Comparison of ENCODE assay signal across 9 cellular contexts in the genomic region with DNA sequence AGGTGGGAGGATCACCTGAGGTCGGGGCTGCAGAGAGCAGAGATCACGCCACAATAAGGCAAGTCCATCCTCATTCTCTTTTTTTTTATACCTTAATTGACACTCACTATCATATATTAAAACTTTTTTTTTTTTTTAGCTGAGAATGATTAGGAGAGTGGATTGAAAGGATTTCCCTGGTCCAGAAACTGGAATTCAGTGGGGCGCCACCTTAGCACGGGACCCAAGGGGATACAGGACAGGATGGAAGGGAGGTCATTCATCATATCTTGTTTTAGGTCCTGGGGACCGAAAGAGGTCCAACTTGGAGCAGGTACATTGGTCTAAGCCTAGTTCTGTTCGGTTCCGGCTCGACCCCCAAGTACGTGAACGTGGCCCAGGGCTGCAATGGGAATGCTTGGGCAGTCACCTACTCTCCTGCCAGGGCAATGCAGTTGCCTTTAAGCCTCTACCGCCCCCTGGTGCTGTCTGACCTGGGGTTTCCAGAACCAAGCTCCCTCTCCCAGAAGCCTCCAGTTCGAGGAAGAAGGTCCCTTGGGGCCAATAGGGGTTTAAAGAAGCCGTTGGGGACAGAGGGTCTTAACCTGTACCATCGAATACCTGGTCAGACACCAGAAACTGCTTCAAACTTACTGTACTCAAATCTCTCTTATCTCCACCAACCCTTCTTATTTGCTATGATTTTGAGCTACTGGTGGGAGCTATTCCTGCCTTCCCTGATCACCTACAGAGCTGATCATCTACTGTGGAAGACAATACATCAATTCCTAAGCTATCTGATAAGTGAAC. TPM values are rescaled to one million over a fixed set of nuclear protein-coding genes. Genes with fewer than 3 reads are reported as not detected.
A peak's percentile ranks its signal among the peaks of the same experiment; 100 is the strongest.
DNase-seq lines count a peak whose midpoint lies in the region; ATAC-seq, FAIRE-seq and TF ChIP-seq lines count a peak whose summit lies in the region.
"Had no signal": no experiment of that assay in that cellular context is flagged by ENCODE, and none has a peak within 500 bp of the region (broad histone marks: within the 10 kb centered on the region; RNA-seq: fewer than 3 reads in every experiment).

No MANE protein-coding gene starts in this region.

- ATAC-seq in A549 (peak; percentile 97 to 99), gastrocnemius medialis (peak; percentile 88 to 96), GM18861 (IDR thresholded peaks at IDR 0.05; ENCODE audit: unreplicated experiment) (no peak)
- ATAC-seq in activated T-cell treated with anti-CD3 and anti-CD28 coated beads, Interleukin-2, amount 50 U/mL, for 4 hours: peak; percentile 58 to 78

- TF ChIP-seq RAD21 in A549 (conservative IDR thresholded peaks at IDR 0.05 in 1 of 2, IDR thresholded peaks at IDR 0.05 in 1 of 2): peak; percentile 81 to 91

- TF ChIP-seq POLR2A in A549 (IDR thresholded peaks at IDR 0.05; ENCODE audit: low read length): no peak
- TF ChIP-seq POLR2A in gastrocnemius medialis (IDR thresholded peaks at IDR 0.05): no peak
- TF ChIP-seq POLR2A in suprapubic skin (IDR thresholded peaks at IDR 0.05): no peak

- intact Hi-C loops in gastrocnemius medialis (cut with DNase I; ENCODE audit: low total_unique reads): loop anchor here (1.0 kb wide), 2 partner anchors 123 to 160 kb away; a partner anchor contains a TSS

- POLR2A ChIA-PET in A549 (lab: Yijun Ruan, JAX): interaction anchor here (0.6 to 1.8 kb wide), 5 partner anchors 14 to 301 kb away, joined by 3 to 11 read pairs (median 8); a partner anchor contains a TSS

- H3K36me3 ChIP-seq in gastrocnemius medialis (no peaks in the 10 kb centered on the region), suprapubic skin (no peaks in the 10 kb centered on the region)

- FAIRE-seq in A549 (lab: Jason Lieb, UNC): no peak

- 0 out of 3 replicates have a peak, but pooled peaks cover 6% of the 10 kb centered on the region for H3K9me3 ChIP-seq in A549
- no peaks in the 10 kb centered on the region for H3K9me3 ChIP-seq in gastrocnemius medialis
- H3K9me3 ChIP-seq in suprapubic skin: no peaks in the 10 kb centered on the region

- CTCF ChIA-PET in A549 (lab: Yijun Ruan, JAX): interaction anchor here (0.6 to 4.4 kb wide), 82 partner anchors 8 to 577 kb away, joined by 3 to 64 read pairs (median 4); a partner anchor contains a TSS

- no peak overlapping the region for H3K4me3 Mint-ChIP-seq in activated T-cell treated with anti-CD3 and anti-CD28 coated beads, Interleukin-2, amount 50 U/mL, for 4 hours

- peak; percentile 73 for TF ChIP-seq CTCF in A549 (IDR thresholded peaks at IDR 0.05)
- peak; percentile 69 to 86 (median 85) for TF ChIP-seq CTCF in gastrocnemius medialis (IDR thresholded peaks at IDR 0.05 in 4 of 5, conservative IDR thresholded peaks at IDR 0.05 in 1 of 5)
- peak in 1 of 2 donors; percentile 39 for TF ChIP-seq CTCF in suprapubic skin (IDR thresholded peaks at IDR 0.05)

- no peak overlapping the region for H3K4me3 ChIP-seq in A549
- H3K4me3 ChIP-seq in gastrocnemius medialis: no peak overlapping the region
- H3K4me3 ChIP-seq in suprapubic skin: no peak overlapping the region

- H3K27me3 Mint-ChIP-seq in activated T-cell treated with anti-CD3 and anti-CD28 coated beads, Interleukin-2, amount 50 U/mL, for 4 hours (ENCODE audit: low read depth): peaks cover 15% of the 10 kb centered on the region

- H3K27ac ChIP-seq in A549 (peak overlapping the region in 1 of 2 experiments; percentile 10; a peak in 1 of 6 replicates), gastrocnemius medialis (no peak overlapping the region), suprapubic skin (no peak overlapping the region)
- H3K27ac ChIP-seq: epithelial cell of prostate had no signal

- H3K27me3 ChIP-seq in gastrocnemius medialis (no peaks in the 10 kb centered on the region), suprapubic skin (peaks cover 6% of the 10 kb centered on the region)

- DNase-seq in A549 (ENCODE audit: low read depth in 1 of 2, low spot score in 1 of 2) (peak; percentile 84), GM19238 (ENCODE audit: insufficient read length, low spot score) (peak; percentile 56), NOMO-1 treated with dmso at 0.1 percent for 144 hours (lab: John Stamatoyannopoulos, UW; ENCODE audit: unreplicated experiment) (peak; percentile 56), germinal center (ENCODE audit: low spot score) (peak; percentile 56), gastrocnemius medialis (peak; percentile 53 to 76), suprapubic skin (ENCODE audit: low spot score in 2 of 2) (no peak)
- peak; percentile 27 for DNase-seq in activated T-cell treated with anti-CD3 and anti-CD28 coated beads, Interleukin-2, amount 50 U/mL, for 4 hours

- H3K36me3 Mint-ChIP-seq in activated T-cell treated with anti-CD3 and anti-CD28 coated beads, Interleukin-2, amount 50 U/mL, for 4 hours (ENCODE audit: insufficient read depth): no peaks in the 10 kb centered on the region

- in situ Hi-C loops in gastrocnemius medialis (cut with MboI; ENCODE audit: low sequenced_read_pairs in 4 of 4): loop anchor here (5.0 to 25.0 kb wide), 3 partner anchors 121 to 311 kb away; a partner anchor contains a TSS

- peak overlapping the region; percentile 38 for H3K4me2 ChIP-seq in A549

- TF ChIP-seq EP300 in A549 (IDR thresholded peaks at IDR 0.05) (no peak), suprapubic skin (IDR thresholded peaks at IDR 0.05) (no peak)

- H3K4me1 Mint-ChIP-seq in activated T-cell treated with anti-CD3 and anti-CD28 coated beads, Interleukin-2, amount 50 U/mL, for 4 hours (ENCODE audit: low read depth): no peaks in the 10 kb centered on the region

- H3K9me3 Mint-ChIP-seq in activated T-cell treated with anti-CD3 and anti-CD28 coated beads, Interleukin-2, amount 50 U/mL, for 4 hours: no peaks in the 10 kb centered on the region

- WGBS in A549 (ENCODE audit: missing lambda C conversion rate): 37% methylated on average over 14 of the region's 14 CpGs
- WGBS in suprapubic skin: 58% methylated on average over 9 of the region's 14 CpGs

- H3K4me1 ChIP-seq in A549 (peaks cover 2% of the 10 kb centered on the region; the same call in 1 of the 3 replicates), gastrocnemius medialis (no peaks in the 10 kb centered on the region), suprapubic skin (no peaks in the 10 kb centered on the region)

TF ChIP-seq in A549, 52 proteins besides CTCF, POLR2A, EP300 and RAD21:
- TF ChIP-seq EHMT2 (IDR thresholded peaks at IDR 0.05; ENCODE audit: low read depth): no peak
- no peak for TF ChIP-seq BHLHE40 (IDR thresholded peaks at IDR 0.05; ENCODE audit: low read depth, low read length)
- no peak for TF ChIP-seq FOSL2 (IDR thresholded peaks at IDR 0.05)
- no peak for TF ChIP-seq FOSL2 (CRISPR knock-in tag; IDR thresholded peaks at IDR 0.05)
- no peak for TF ChIP-seq NR3C1 (IDR thresholded peaks at IDR 0.05)
- no peak for TF ChIP-seq ZFP36 (IDR thresholded peaks at IDR 0.05; ENCODE audit: borderline replicate concordance, partially characterized antibody)
- no peak for TF ChIP-seq ZC3H11A (IDR thresholded peaks at IDR 0.05)
- peak; percentile 80 for TF ChIP-seq SMC3 (IDR thresholded peaks at IDR 0.05)
- TF ChIP-seq, protein P1, sequence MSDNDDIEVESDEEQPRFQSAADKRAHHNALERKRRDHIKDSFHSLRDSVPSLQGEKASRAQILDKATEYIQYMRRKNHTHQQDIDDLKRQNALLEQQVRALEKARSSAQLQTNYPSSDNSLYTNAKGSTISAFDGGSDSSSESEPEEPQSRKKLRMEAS (IDR thresholded peaks at IDR 0.05): no peak; the same call in 1 of the 2 replicates
- TF ChIP-seq, protein P2, sequence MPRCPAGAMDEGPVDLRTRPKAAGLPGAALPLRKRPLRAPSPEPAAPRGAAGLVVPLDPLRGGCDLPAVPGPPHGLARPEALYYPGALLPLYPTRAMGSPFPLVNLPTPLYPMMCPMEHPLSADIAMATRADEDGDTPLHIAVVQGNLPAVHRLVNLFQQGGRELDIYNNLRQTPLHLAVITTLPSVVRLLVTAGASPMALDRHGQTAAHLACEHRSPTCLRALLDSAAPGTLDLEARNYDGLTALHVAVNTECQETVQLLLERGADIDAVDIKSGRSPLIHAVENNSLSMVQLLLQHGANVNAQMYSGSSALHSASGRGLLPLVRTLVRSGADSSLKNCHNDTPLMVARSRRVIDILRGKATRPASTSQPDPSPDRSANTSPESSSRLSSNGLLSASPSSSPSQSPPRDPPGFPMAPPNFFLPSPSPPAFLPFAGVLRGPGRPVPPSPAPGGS (IDR thresholded peaks at IDR 0.05): no peak

RNA-seq across cellular contexts. Expression of a gene that starts 19.9 kb away (rescaled TPM):
- polyA plus RNA-seq in A549 (2011; rRNA removed) (24.9 and 27.3 TPM in 2 replicates), A549 (2017; fragmentation: RNase III; extraction: RNeasy Plus Mini Kit Qiagen cat#74134 plus additional on column Dnase treatment) (20.6 to 21.7 TPM (median 21.7 TPM) in 3 replicates)
- polyA plus RNA-seq in A549 (2012; cell fraction: cytosol; rRNA removed): 10.2 and 11.2 TPM in 2 replicates
- 28.3 and 30.8 TPM in 2 replicates for polyA plus RNA-seq in A549 (2012; cell fraction: nucleus; rRNA removed)
- polyA minus RNA-seq in A549 (2011; rRNA and poly(A)+ RNA removed): 24.0 and 25.0 TPM in 2 replicates
- total RNA-seq in activated T-cell treated with anti-CD3 and anti-CD28 coated beads, Interleukin-2, amount 50 U/mL, for 4 hours: 10 to 100 TPM; 38.2 to 43.3 (median 41.9) TPM
- total RNA-seq in gastrocnemius medialis (10 to 100 TPM; 39.9 to 75.1 (median 50.8) TPM), suprapubic skin (10 to 100 TPM; 31.3 to 63.9 (median 43.4) TPM)

RNA-seq across cellular contexts. Expression of a gene that starts 34.2 kb away (rescaled TPM):
- polyA plus RNA-seq in A549 (2011; rRNA removed) (25.8 and 26.9 TPM in 2 replicates), A549 (2017; fragmentation: RNase III; extraction: RNeasy Plus Mini Kit Qiagen cat#74134 plus additional on column Dnase treatment) (42.0 to 62.4 TPM (median 54.9 TPM) in 3 replicates)
- 61.7 and 106 TPM in 2 replicates for polyA plus RNA-seq in A549 (2012; cell fraction: cytosol; rRNA removed)
- polyA plus RNA-seq in A549 (2012; cell fraction: nucleus; rRNA removed): 144 and 234 TPM in 2 replicates
- 33.1 and 61.1 TPM in 2 replicates for polyA minus RNA-seq in A549 (2011; rRNA and poly(A)+ RNA removed)
- under 1 TPM in 1 of 3 donors, not detected in 2; 0.08 TPM for total RNA-seq in activated T-cell treated with anti-CD3 and anti-CD28 coated beads, Interleukin-2, amount 50 U/mL, for 4 hours
- total RNA-seq in gastrocnemius medialis (under 1 TPM in 3 of 4 donors, not detected in 1; 0.31 to 0.68 (median 0.58) TPM), suprapubic skin (1 to 10 TPM in 1 of 4 donors, under 1 TPM in 2, not detected in 1; 0.42 to 2.1 (median 0.65) TPM)

Comparison
In these comparisons a context has a peak if more than half of its experiments do, and no peak if none do; other contexts are left out.
1. DNase-seq: peak in A549 (2 of 2), GM19238 (single experiment), NOMO-1 treated with dmso at 0.1 percent for 144 hours (single experiment), activated T-cell treated with anti-CD3 and anti-CD28 coated beads, Interleukin-2, amount 50 U/mL, for 4 hours (single experiment), germinal center (single experiment) and gastrocnemius medialis (2 of 2); none in suprapubic skin (0 of 2).